ENCODE assay signal across 1 cellular context in the genomic region with DNA sequence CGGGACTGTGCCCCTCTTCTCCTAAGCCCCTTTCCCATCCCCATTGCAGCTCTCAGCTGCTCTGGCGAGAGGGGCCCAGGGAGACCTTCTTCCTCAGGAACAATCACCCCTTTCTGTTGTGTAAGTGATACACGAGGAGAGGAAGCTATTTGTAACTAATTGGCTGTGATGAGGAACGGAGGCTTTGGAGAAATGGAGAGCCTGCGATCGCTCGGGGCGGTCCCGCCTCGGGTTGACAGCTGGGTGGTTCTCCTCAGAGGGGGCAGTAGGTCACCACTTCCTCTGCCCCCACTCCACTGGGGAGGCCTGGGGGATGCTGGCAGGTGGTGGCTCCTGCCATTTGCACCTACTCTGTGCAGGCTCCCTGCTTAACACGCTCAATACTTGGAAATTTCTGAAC.
TF ChIP-seq lines count a peak whose summit lies in the region.

No MANE protein-coding gene starts in this region.

TF ChIP-seq in K562, 482 proteins besides CTCF, POLR2A, EP300 and RAD21:
- TF ChIP-seq, protein P1, sequence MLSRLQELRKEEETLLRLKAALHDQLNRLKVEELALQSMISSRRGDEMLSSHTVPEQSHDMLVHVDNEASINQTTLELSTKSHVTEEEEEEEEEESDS (CRISPR knock-in tag; IDR thresholded peaks at IDR 0.05): no peak
- TF ChIP-seq ZEB2 (IDR thresholded peaks at IDR 0.05) (no peak), SMAD2 (IDR thresholded peaks at IDR 0.05; ENCODE audit: low read depth, low read length) (no peak), GABPA (tag; conservative IDR thresholded peaks at IDR 0.05; ENCODE audit: low read depth) (no peak), NR4A1 (CRISPR knock-in tag; IDR thresholded peaks at IDR 0.05) (no peak), NR4A1 (tag; IDR thresholded peaks at IDR 0.05) (no peak), RBM25 (IDR thresholded peaks at IDR 0.05; ENCODE audit: low read depth, low read length, severe bottlenecking) (no peak)
- TF ChIP-seq, protein P2, sequence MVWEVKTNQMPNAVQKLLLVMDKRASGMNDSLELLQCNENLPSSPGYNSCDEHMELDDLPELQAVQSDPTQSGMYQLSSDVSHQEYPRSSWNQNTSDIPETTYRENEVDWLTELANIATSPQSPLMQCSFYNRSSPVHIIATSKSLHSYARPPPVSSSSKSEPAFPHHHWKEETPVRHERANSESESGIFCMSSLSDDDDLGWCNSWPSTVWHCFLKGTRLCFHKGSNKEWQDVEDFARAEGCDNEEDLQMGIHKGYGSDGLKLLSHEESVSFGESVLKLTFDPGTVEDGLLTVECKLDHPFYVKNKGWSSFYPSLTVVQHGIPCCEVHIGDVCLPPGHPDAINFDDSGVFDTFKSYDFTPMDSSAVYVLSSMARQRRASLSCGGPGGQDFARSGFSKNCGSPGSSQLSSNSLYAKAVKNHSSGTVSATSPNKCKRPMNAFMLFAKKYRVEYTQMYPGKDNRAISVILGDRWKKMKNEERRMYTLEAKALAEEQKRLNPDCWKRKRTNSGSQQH (CRISPR knock-in tag; IDR thresholded peaks at IDR 0.05): no peak
TF ChIP-seq in K562: peak in this region for 0.
